In genomic region chr15:80403712-80404056, GRCh38 we compare ENCODE assay signal across 8 cellular contexts. TPM values are rescaled to one million over a fixed set of nuclear protein-coding genes. Genes with fewer than 3 reads are reported as not detected.
DNase-seq lines count a peak whose midpoint lies in the region; ATAC-seq, FAIRE-seq and TF ChIP-seq lines count a peak whose summit lies in the region.

No MANE protein-coding gene starts in this region.

- intact Hi-C loops in spleen (cut with DNase I; ENCODE audit: low total_unique reads) = no loop called here

- H3K4me1 ChIP-seq in astrocyte (ENCODE audit: insufficient read depth, low read length) = peaks cover 7% of the 10 kb centered on the region
- peaks cover 0 to 24% (median 11%) of the 10 kb centered on the region in 6 donors for H3K4me1 ChIP-seq in spleen
- H3K4me1 ChIP-seq in Karpas-422 (ENCODE audit: low read length) = no peaks in the 10 kb centered on the region

- no peaks in the 10 kb centered on the region for H3K27me3 ChIP-seq in astrocyte (ENCODE audit: insufficient read depth, low read length)
- H3K27me3 ChIP-seq in spleen (replicated peaks in 1 of 7) = peaks cover 0 to 84% (median 31%) of the 10 kb centered on the region in 7 donors
- H3K27me3 ChIP-seq in Karpas-422 (ENCODE audit: low read length) = no peaks in the 10 kb centered on the region

- ATAC-seq in HG02938 (IDR thresholded peaks at IDR 0.05; ENCODE audit: unreplicated experiment) (no peak), HG03342 (IDR thresholded peaks at IDR 0.05; ENCODE audit: unreplicated experiment) (no peak)

- no peak for FAIRE-seq in astrocyte (lab: Jason Lieb, UNC)

- no peaks in the 10 kb centered on the region for H3K36me3 Mint-ChIP-seq in astrocyte (ENCODE audit: low read depth, unreplicated experiment)

- H3K4me3 ChIP-seq in HFF-Myc (replicated peaks; ENCODE audit: low read depth, low read length) (peak overlapping the region; percentile 35), astrocyte (ENCODE audit: insufficient read depth, low read depth, low read length) (peak overlapping the region; percentile 54), iPS-18c (ENCODE audit: insufficient read depth, low read depth, low read length) (peak overlapping the region; percentile 76), spleen (peak overlapping the region; percentile 1 to 63 (median 40)), Karpas-422 (ENCODE audit: low read length) (no peak overlapping the region)

- no peaks in the 10 kb centered on the region for H3K9me2 ChIP-seq in Karpas-422 (replicated peaks; ENCODE audit: insufficient read depth, low read length)

- H3K79me2 ChIP-seq in astrocyte (ENCODE audit: insufficient read depth, low read length) (peaks cover 12% of the 10 kb centered on the region), Karpas-422 (ENCODE audit: low read length) (no peaks in the 10 kb centered on the region)

- H3K27ac ChIP-seq in astrocyte (ENCODE audit: low read depth, low read length) (no peak overlapping the region), spleen (peak overlapping the region in 5 of 8 donors; percentile 15 to 60 (median 47)), Karpas-422 (ENCODE audit: low read length) (no peak overlapping the region)

- DNase-seq in HFF-Myc (ENCODE audit: extremely low read depth, low read depth) (no peak), astrocyte (ENCODE audit: low read depth) (no peak), spleen (no peak), Karpas-422 (no peak)
- DNase-seq in activated T-cell treated with anti-CD3 and anti-CD28 coated beads, Interleukin-2, amount 50 U/mL, for 1 hour = no peak

- H3K4me2 ChIP-seq in astrocyte (ENCODE audit: low read length) (peak overlapping the region; percentile 84), Karpas-422 (ENCODE audit: low read depth, low read length, poor library complexity, severe bottlenecking) (no peak overlapping the region)

- H3K4me3 Mint-ChIP-seq in astrocyte (ENCODE audit: unreplicated experiment) = peak overlapping the region; percentile 66

- H3K4me1 Mint-ChIP-seq in astrocyte (ENCODE audit: low read depth, unreplicated experiment) = peaks cover 3% of the 10 kb centered on the region

- no peak for TF ChIP-seq POLR2A in spleen (IDR thresholded peaks at IDR 0.05)

- peak overlapping the region; percentile 82 for H2AFZ ChIP-seq in astrocyte (ENCODE audit: low read depth, low read length)
- no peak overlapping the region for H2AFZ ChIP-seq in Karpas-422 (ENCODE audit: low read length)

- H3K9ac ChIP-seq in astrocyte (ENCODE audit: low read length) (peak overlapping the region; percentile 77), Karpas-422 (ENCODE audit: low read length) (no peak overlapping the region)

- 7 to 20% (median 11%) methylated on average over 14 to 30 of the region's 30 CpGs for WGBS in spleen, 5 donors

- H3K27me3 Mint-ChIP-seq in astrocyte (ENCODE audit: low read depth, unreplicated experiment) = peaks cover 26% of the 10 kb centered on the region

- no peak overlapping the region for H3K27ac Mint-ChIP-seq in astrocyte (ENCODE audit: unreplicated experiment)

- TF ChIP-seq CTCF in HFF-Myc (IDR thresholded peaks at IDR 0.05; ENCODE audit: low read depth, low read length, missing control alignments) (no peak), astrocyte (IDR thresholded peaks at IDR 0.05; ENCODE audit: insufficient read depth, low read depth, low read length) (no peak), spleen (IDR thresholded peaks at IDR 0.05 in 8 of 11, conservative IDR thresholded peaks at IDR 0.05 in 3 of 11) (no peak)

- no peaks in the 10 kb centered on the region for H3K9me3 Mint-ChIP-seq in astrocyte (ENCODE audit: unreplicated experiment)

- H3K36me3 ChIP-seq in astrocyte (ENCODE audit: insufficient read depth, low read length) = no peaks in the 10 kb centered on the region
- no peaks in the 10 kb centered on the region for H3K36me3 ChIP-seq in spleen
- H3K36me3 ChIP-seq in Karpas-422 (ENCODE audit: insufficient read depth, low read length) = no peaks in the 10 kb centered on the region

- no peaks in the 10 kb centered on the region for H4K20me1 ChIP-seq in astrocyte (ENCODE audit: insufficient read depth, low read length)
- no peaks in the 10 kb centered on the region for H4K20me1 ChIP-seq in Karpas-422 (ENCODE audit: insufficient read depth, low read depth, low read length)

- H3K9me3 ChIP-seq in astrocyte (ENCODE audit: insufficient read depth, low read depth, low read length) = no peaks in the 10 kb centered on the region
- no peaks in the 10 kb centered on the region for H3K9me3 ChIP-seq in iPS-18c (ENCODE audit: control insufficient read depth, insufficient read depth, low read length)
- H3K9me3 ChIP-seq in spleen = no peaks in the 10 kb centered on the region
- H3K9me3 ChIP-seq in Karpas-422 (ENCODE audit: low read length) = no peaks in the 10 kb centered on the region

RNA-seq across cellular contexts. Expression of gene ARNT2, which starts 0.5 kb away (rescaled TPM):
- total RNA-seq in astrocyte (2.7 and 3.5 TPM in 2 replicates), spleen (10 to 100 TPM in 5 of 7 donors, 1 to 10 TPM in 2; 5.0 to 12.3 (median 11.2) TPM)
- 1 to 10 TPM; 1.9 to 2.4 (median 1.9) TPM for polyA plus RNA-seq in spleen
- not detected in 2 replicates for total RNA-seq in Karpas-422 (2014; rRNA removed; shearing (Covaris generic); ENCODE audit: low replicate concordance)

Comparison
In these comparisons a context has a peak if more than half of its experiments do, and no peak if none do; other contexts are left out.
1. H3K27ac ChIP-seq: peak in spleen (5 of 8); none in astrocyte (single experiment) and Karpas-422 (single experiment).